Comparison of ENCODE assay signal across 17 cellular contexts in genomic region chr13:43848250-43848649, GRCh38.
DNase-seq lines count a peak whose midpoint lies in the region; ATAC-seq and TF ChIP-seq lines count a peak whose summit lies in the region.
"Had no signal": no experiment of that assay in that cellular context is flagged by ENCODE, and none has a peak within 500 bp of the region (broad histone marks: within the 10 kb centered on the region; RNA-seq: fewer than 3 reads in every experiment).

No MANE protein-coding gene starts in this region.

- peak overlapping the region in 9 of 11 experiments; percentile 32 to 93 (median 80); a peak in 17 of 22 replicates for H3K27ac ChIP-seq in BLaER1 treated with 17β-estradiol and CSF1 and Interleukin-3, amounts not matched to agents 10 nM and 100 nM

- peak overlapping the region in 7 of 11 experiments; percentile 42 to 85 (median 67); a peak in 14 of 22 replicates for H3K4me2 ChIP-seq in BLaER1 treated with 17β-estradiol and CSF1 and Interleukin-3, amounts not matched to agents 10 nM and 100 nM

- peak overlapping the region in 7 of 11 experiments; percentile 2 to 75 (median 69); a peak in 9 of 22 replicates for H3K9ac ChIP-seq in BLaER1 treated with 17β-estradiol and CSF1 and Interleukin-3, amounts not matched to agents 10 nM and 100 nM

- in situ Hi-C loops in astrocyte of the spinal cord (cut with HindIII; ENCODE audit: low sequenced_read_pairs): no loop called here

- TF ChIP-seq CTCF in astrocyte of the spinal cord (IDR thresholded peaks at IDR 0.05; ENCODE audit: low read depth, low read length): no peak

- DNase-seq in MV-4-11 (lab: John Stamatoyannopoulos, UW) (peak; percentile 93), astrocyte of the spinal cord (ENCODE audit: low read depth, low spot score) (peak; percentile 32), kidney tubule cell (ENCODE audit: low spot score) (peak; percentile 13), DMS53 (lab: John Stamatoyannopoulos, UW) (no peak), NCI-H345 (lab: John Stamatoyannopoulos, UW) (no peak)
- DNase-seq: activated CD4-positive, alpha-beta memory T cell treated with anti-CD3 and anti-CD28 coated beads, Interleukin-2, amount 10 ng/mL, durations not matched to agents 7 days and 5 days; activated naive CD4-positive, alpha-beta T cell treated with anti-CD3 and anti-CD28 coated beads, Interleukin-2, amount 10 ng/mL, durations not matched to agents 7 days and 5 days; CD8-positive, alpha-beta T cell; dorsolateral prefrontal cortex; NCI-H2029 treated with DMSO at 0.1 percent for 48 hours; NK-92 treated with Interleukin-12 subunit alpha and Interleukin-12 subunit beta, amount 100 ng/mL, for 24 hours; stimulated activated CD4-positive, alpha-beta T cell treated with anti-CD3 and anti-CD28 coated beads, Interleukin-2, amount 100 ng/mL, for 24 hours; stimulated activated naive CD4-positive, alpha-beta T cell; T-helper 17 cell had no signal

- no peak overlapping the region for H3K4me3 ChIP-seq in BLaER1 treated with 17β-estradiol and CSF1 and Interleukin-3, amounts not matched to agents 10 nM and 100 nM
- no peak overlapping the region for H3K4me3 ChIP-seq in astrocyte of the spinal cord (ENCODE audit: low read depth, low read length)
- H3K4me3 ChIP-seq: dorsolateral prefrontal cortex had no signal

- no peaks in the 10 kb centered on the region for H4K20me1 ChIP-seq in BLaER1 treated with 17β-estradiol and CSF1 and Interleukin-3, amounts not matched to agents 10 nM and 100 nM

- no peaks in the 10 kb centered on the region for H3K27me3 ChIP-seq in BLaER1 treated with 17β-estradiol and CSF1 and Interleukin-3, amounts not matched to agents 10 nM and 100 nM
- H3K27me3 ChIP-seq: dorsolateral prefrontal cortex had no signal

- H3K4me1 ChIP-seq in BLaER1 treated with 17β-estradiol and CSF1 and Interleukin-3, amounts not matched to agents 10 nM and 100 nM: peaks cover 0 to 47% (median 17%) of the 10 kb centered on the region in 10 experiments; a peak in 14 of 20 replicates

- no peak for ATAC-seq in activated CD4-positive, CD25-positive, alpha-beta regulatory T cell treated with anti-CD3 and anti-CD28 coated beads, Interleukin-2, amount 50 U/mL, for 24 hours
- no peak for ATAC-seq in GM21717 (IDR thresholded peaks at IDR 0.05; ENCODE audit: unreplicated experiment)
- ATAC-seq: CD8-positive, alpha-beta T cell; T-helper 17 cell had no signal

- H3K9me3 ChIP-seq in BLaER1 treated with 17β-estradiol and CSF1 and Interleukin-3, amounts not matched to agents 10 nM and 100 nM (replicated peaks in 1 of 11): peaks cover 37 to 42% (median 39%) of the 10 kb centered on the region in 11 experiments

- peaks cover 14 to 29% (median 23%) of the 10 kb centered on the region in 11 experiments; a peak in 20 of 22 replicates for H3K36me3 ChIP-seq in BLaER1 treated with 17β-estradiol and CSF1 and Interleukin-3, amounts not matched to agents 10 nM and 100 nM

Comparison
In these comparisons a context has a peak if more than half of its experiments do, and no peak if none do; other contexts are left out.
1. DNase-seq: peak in MV-4-11 (single experiment), astrocyte of the spinal cord (single experiment) and kidney tubule cell (single experiment); none in DMS53 (single experiment) and NCI-H345 (single experiment).